8 cellular contexts compared by ENCODE assay signal in the genomic region with DNA sequence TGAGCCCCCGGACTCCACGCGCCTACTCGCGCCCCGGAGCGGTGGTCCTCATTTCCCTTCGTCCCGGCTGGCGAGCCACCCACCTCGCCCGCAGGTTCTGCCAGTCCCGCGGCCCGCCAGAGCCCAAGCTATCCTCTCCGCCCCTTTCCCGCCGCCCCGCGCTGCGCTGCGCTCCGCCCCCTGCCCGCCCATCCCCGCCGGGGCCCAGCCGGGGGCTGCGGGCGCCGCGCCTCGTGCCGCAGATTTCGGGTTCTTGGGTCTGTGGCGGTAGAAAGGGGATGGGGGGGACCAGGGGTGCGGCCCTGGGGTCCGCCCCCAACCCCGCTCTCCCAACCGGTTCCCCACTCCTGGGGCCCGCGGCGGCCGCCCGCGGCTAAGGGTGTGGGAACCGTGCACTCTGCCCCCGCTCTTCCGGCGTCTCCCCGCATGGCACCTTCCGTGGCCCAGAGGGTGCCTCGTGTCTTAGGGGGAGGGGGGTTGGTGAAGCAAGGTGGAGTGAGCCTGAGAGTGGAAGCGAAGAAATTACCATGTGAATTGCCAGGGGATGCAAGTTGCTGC.
DNase-seq lines count a peak whose midpoint lies in the region; ATAC-seq and TF ChIP-seq lines count a peak whose summit lies in the region.

No MANE protein-coding gene starts in this region.

- H3K9me3 ChIP-seq in parathyroid adenoma (ENCODE audit: control insufficient read depth, low read length): no peaks in the 10 kb centered on the region

- peak overlapping the region; percentile 71 for H3K4me3 ChIP-seq in fibroblast of the aortic adventitia (ENCODE audit: low read depth, low read length)
- peak overlapping the region; percentile 40 for H3K4me3 ChIP-seq in parathyroid adenoma (ENCODE audit: low read depth, low read length)

- POLR2A ChIA-PET in GM10248 (lab: Yijun Ruan, JAX): no interaction called here

- no peaks in the 10 kb centered on the region for H3K4me1 ChIP-seq in parathyroid adenoma

- H3K79me2 ChIP-seq in parathyroid adenoma: no peaks in the 10 kb centered on the region

- peak overlapping the region; percentile 76 for H3K4me2 ChIP-seq in parathyroid adenoma (ENCODE audit: low read length)

- H3K9ac ChIP-seq in parathyroid adenoma: no peak overlapping the region

- H2AFZ ChIP-seq in parathyroid adenoma: peak overlapping the region; percentile 58

- ATAC-seq in HG02642 (IDR thresholded peaks at IDR 0.05; ENCODE audit: poor library complexity, unreplicated experiment): no peak

- H3K27ac ChIP-seq in parathyroid adenoma: no peak overlapping the region

- no peak for TF ChIP-seq CTCF in GM10248 (IDR thresholded peaks at IDR 0.05; ENCODE audit: control extremely low read depth, extremely low read depth, low read depth, missing control alignments)
- TF ChIP-seq CTCF in fibroblast of the aortic adventitia (IDR thresholded peaks at IDR 0.05; ENCODE audit: insufficient read depth, low read length): no peak
- no peak for TF ChIP-seq CTCF in parathyroid adenoma (IDR thresholded peaks at IDR 0.05)

- DNase-seq in GM10248 (ENCODE audit: extremely low spot score) (peak; percentile 9), NCI-H748 treated with DMSO at 0.1 percent for 48 hours (lab: John Stamatoyannopoulos, UW) (peak; percentile 32), fibroblast of the aortic adventitia (ENCODE audit: low read depth) (no peak), ureter (ENCODE audit: low spot score) (peak; percentile 44), AG08395 (ENCODE audit: low spot score) (no peak)
- peak; percentile 58 for DNase-seq in activated T-cell treated with anti-CD3 and anti-CD28 coated beads, Interleukin-2, amount 50 U/mL, for 1 hour

- H3K27me3 ChIP-seq in parathyroid adenoma (ENCODE audit: control insufficient read depth, insufficient read depth, low read length): no peaks in the 10 kb centered on the region

- H3K36me3 ChIP-seq in parathyroid adenoma (ENCODE audit: control insufficient read depth, insufficient read depth, low read length): no peaks in the 10 kb centered on the region

- CTCF ChIA-PET in GM10248 (lab: Yijun Ruan, JAX): no interaction called here

Comparison
In these comparisons a context has a peak if more than half of its experiments do, and no peak if none do; other contexts are left out.
1. DNase-seq: peak in GM10248 (single experiment), NCI-H748 treated with DMSO at 0.1 percent for 48 hours (single experiment), activated T-cell treated with anti-CD3 and anti-CD28 coated beads, Interleukin-2, amount 50 U/mL, for 1 hour (single experiment) and ureter (single experiment); none in fibroblast of the aortic adventitia (single experiment) and AG08395 (single experiment).